ENCODE assay signal across 8 cellular contexts in the genomic region with DNA sequence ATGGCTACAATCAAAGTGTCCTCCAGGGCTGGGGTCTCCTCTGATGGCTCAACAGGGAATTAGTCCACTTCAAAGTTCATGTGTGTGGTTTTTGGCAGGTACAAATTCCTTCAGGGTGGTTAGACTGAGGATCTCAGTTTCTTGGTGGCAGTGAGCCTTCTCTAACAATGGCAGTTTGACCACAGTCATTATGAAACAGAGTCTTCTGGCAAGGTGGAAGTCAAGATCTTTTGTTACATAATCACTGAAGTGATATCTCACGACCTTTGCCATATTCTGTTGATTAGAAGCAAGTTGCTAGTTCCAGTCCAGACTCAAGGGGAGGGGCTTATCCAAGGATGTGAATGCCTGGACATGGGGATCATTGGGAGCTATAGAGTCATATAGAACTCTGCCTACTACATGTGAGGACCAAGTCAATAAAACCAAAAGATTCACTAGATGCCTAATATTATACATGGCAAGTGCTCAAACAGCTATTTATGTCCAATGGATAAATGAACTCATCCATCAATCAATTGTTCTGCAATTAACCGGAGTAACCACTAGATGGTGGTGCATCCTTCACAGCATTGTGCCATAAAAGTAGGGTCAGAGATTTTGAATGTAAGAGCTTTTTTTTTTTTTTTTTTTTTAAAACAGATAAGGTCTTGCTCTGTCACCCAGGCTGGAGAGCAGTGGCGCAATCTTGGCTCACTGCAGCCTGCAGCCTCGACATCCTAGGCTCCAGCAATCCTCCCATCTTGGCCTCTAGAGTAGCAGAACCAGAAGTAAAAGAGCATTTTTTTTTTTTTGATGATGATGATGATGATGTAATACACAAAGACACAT.
A peak's percentile ranks its signal among the peaks of the same experiment; 100 is the strongest.
DNase-seq lines count a peak whose midpoint lies in the region; ATAC-seq, FAIRE-seq and TF ChIP-seq lines count a peak whose summit lies in the region.

No MANE protein-coding gene starts in this region.

- H3K4me3 Mint-ChIP-seq in astrocyte (ENCODE audit: unreplicated experiment), result no peak overlapping the region

- TF ChIP-seq CTCF in astrocyte (IDR thresholded peaks at IDR 0.05; ENCODE audit: insufficient read depth, low read depth, low read length) (peak; percentile 69), uterus (IDR thresholded peaks at IDR 0.05) (no peak)

- H3K4me1 ChIP-seq in astrocyte (ENCODE audit: insufficient read depth, low read length), result no peaks in the 10 kb centered on the region
- H3K4me1 ChIP-seq in uterus, result no peaks in the 10 kb centered on the region

- H3K9ac ChIP-seq in astrocyte (ENCODE audit: low read length), result no peak overlapping the region

- no peaks in the 10 kb centered on the region for H4K20me1 ChIP-seq in astrocyte (ENCODE audit: insufficient read depth, low read length)

- no peak overlapping the region for H3K27ac Mint-ChIP-seq in astrocyte (ENCODE audit: unreplicated experiment)

- ATAC-seq in GM19438 (IDR thresholded peaks at IDR 0.05; ENCODE audit: low read depth, unreplicated experiment) (peak; percentile 67), HG03469 (IDR thresholded peaks at IDR 0.05; ENCODE audit: unreplicated experiment) (peak; percentile 78)

- H3K36me3 ChIP-seq in astrocyte (ENCODE audit: insufficient read depth, low read length) (no peaks in the 10 kb centered on the region), uterus (no peaks in the 10 kb centered on the region)

- no peak for TF ChIP-seq POLR2A in uterus (IDR thresholded peaks at IDR 0.05)

- no peak overlapping the region for H3K4me2 ChIP-seq in astrocyte (ENCODE audit: low read length)

- no peaks in the 10 kb centered on the region for H3K4me1 Mint-ChIP-seq in astrocyte (ENCODE audit: low read depth, unreplicated experiment)

- H3K27me3 ChIP-seq in astrocyte (ENCODE audit: insufficient read depth, low read length) (no peaks in the 10 kb centered on the region), uterus (no peaks in the 10 kb centered on the region)

- H3K36me3 Mint-ChIP-seq in astrocyte (ENCODE audit: low read depth, unreplicated experiment), result no peaks in the 10 kb centered on the region

- FAIRE-seq in astrocyte (lab: Jason Lieb, UNC), result no peak

- H3K9me3 ChIP-seq in astrocyte (ENCODE audit: insufficient read depth, low read depth, low read length) (no peaks in the 10 kb centered on the region), uterus (no peaks in the 10 kb centered on the region)

- no peak overlapping the region for H3K4me3 ChIP-seq in astrocyte (ENCODE audit: insufficient read depth, low read depth, low read length)
- H3K4me3 ChIP-seq in uterus, result no peak overlapping the region

- H3K27me3 Mint-ChIP-seq in astrocyte (ENCODE audit: low read depth, unreplicated experiment), result no peaks in the 10 kb centered on the region

- H3K9me3 Mint-ChIP-seq in astrocyte (ENCODE audit: unreplicated experiment), result no peaks in the 10 kb centered on the region

- intact Hi-C loops in uterus (cut with DNase I; ENCODE audit: low total_unique reads), result no loop called here

- H2AFZ ChIP-seq in astrocyte (ENCODE audit: low read depth, low read length), result no peak overlapping the region

- DNase-seq in ELF-1 (ENCODE audit: low read depth, low spot score) (peak; percentile 35), NCI-H748 treated with DMSO at 0.1 percent for 48 hours (lab: John Stamatoyannopoulos, UW) (peak; percentile 34), astrocyte (ENCODE audit: low read depth) (peak; percentile 44), lung microvascular endothelial cell (ENCODE audit: low read depth in 2 of 2) (peak; percentile 55 to 57), NK-92 (lab: John Stamatoyannopoulos, UW; ENCODE audit: unreplicated experiment) (no peak), uterus (no peak)

- no peaks in the 10 kb centered on the region for H3K79me2 ChIP-seq in astrocyte (ENCODE audit: insufficient read depth, low read length)

- H3K27ac ChIP-seq in astrocyte (ENCODE audit: low read depth, low read length) (no peak overlapping the region), uterus (no peak overlapping the region)

Comparison
In these comparisons a context has a peak if more than half of its experiments do, and no peak if none do; other contexts are left out.
1. DNase-seq: peak in ELF-1 (single experiment), NCI-H748 treated with DMSO at 0.1 percent for 48 hours (single experiment), astrocyte (single experiment) and lung microvascular endothelial cell (2 of 2); none in NK-92 (single experiment) and uterus (0 of 2).